ENCODE assay signal across 12 cellular contexts in genomic region chr19:19615086-19615485, GRCh38. TPM values are rescaled to one million over a fixed set of nuclear protein-coding genes. Genes with fewer than 3 reads are reported as not detected.
DNase-seq lines count a peak whose midpoint lies in the region; ATAC-seq lines count a peak whose summit lies in the region.
"Had no signal": no experiment of that assay in that cellular context is flagged by ENCODE, and none has a peak within 500 bp of the region (broad histone marks: within the 10 kb centered on the region; RNA-seq: fewer than 3 reads in every experiment).

No MANE protein-coding gene starts in this region.

- H3K4me3 Mint-ChIP-seq in activated T-helper 17 cell treated with anti-CD3 and anti-CD28 coated beads, Interleukin-2, amount 50 U/mL, for 72 hours: peak overlapping the region; percentile 96
- H3K4me3 Mint-ChIP-seq in memory B cell: no peak overlapping the region

- DNase-seq in Daoy (ENCODE audit: low read depth) (peak; percentile 54), HT1080 (ENCODE audit: low read depth) (peak; percentile 51), memory B cell (ENCODE audit: low spot score in 2 of 2) (no peak), NCI-H2196 treated with DMSO at 0.1 percent for 48 hours (lab: John Stamatoyannopoulos, UW; ENCODE audit: unreplicated experiment) (no peak), hippocampal formation (lab: John Stamatoyannopoulos, UW) (no peak)
- DNase-seq: DMS 273 treated with DMSO at 0.1 percent for 48 hours, gastrocnemius medialis, NCI-H2107, SHP77, sigmoid colon had no signal

- H3K4me1 Mint-ChIP-seq in activated T-helper 17 cell treated with anti-CD3 and anti-CD28 coated beads, Interleukin-2, amount 50 U/mL, for 72 hours: peaks cover 29% of the 10 kb centered on the region
- H3K4me1 Mint-ChIP-seq in memory B cell: peaks cover 15% of the 10 kb centered on the region

- no peaks in the 10 kb centered on the region for H3K9me3 Mint-ChIP-seq in activated T-helper 17 cell treated with anti-CD3 and anti-CD28 coated beads, Interleukin-2, amount 50 U/mL, for 72 hours
- H3K9me3 Mint-ChIP-seq in memory B cell: no peaks in the 10 kb centered on the region

- H3K27ac Mint-ChIP-seq in activated T-helper 17 cell treated with anti-CD3 and anti-CD28 coated beads, Interleukin-2, amount 50 U/mL, for 72 hours: peak overlapping the region; percentile 81
- H3K27ac Mint-ChIP-seq in memory B cell: peak overlapping the region; percentile 55

- no peaks in the 10 kb centered on the region for H3K27me3 Mint-ChIP-seq in activated T-helper 17 cell treated with anti-CD3 and anti-CD28 coated beads, Interleukin-2, amount 50 U/mL, for 72 hours
- H3K27me3 Mint-ChIP-seq in memory B cell: no peaks in the 10 kb centered on the region

- peaks cover 81% of the 10 kb centered on the region for H3K36me3 Mint-ChIP-seq in activated T-helper 17 cell treated with anti-CD3 and anti-CD28 coated beads, Interleukin-2, amount 50 U/mL, for 72 hours (ENCODE audit: low read depth)
- no peaks in the 10 kb centered on the region for H3K36me3 Mint-ChIP-seq in memory B cell

- peak; percentile 52 for ATAC-seq in activated T-helper 17 cell treated with anti-CD3 and anti-CD28 coated beads, Interleukin-2, amount 50 U/mL, for 72 hours (replicated peaks)
- no peak for ATAC-seq in memory B cell (ENCODE audit: low read depth)
- no peak for ATAC-seq in GM19467 (IDR thresholded peaks at IDR 0.05; ENCODE audit: unreplicated experiment)
- ATAC-seq: gastrocnemius medialis had no signal

RNA-seq across cellular contexts. Expression of gene PBX4, which starts 3.4 kb away (rescaled TPM):
- total RNA-seq in Daoy (2014; rRNA removed; shearing (Covaris generic)): 0.42 and 1.9 TPM in 2 replicates
- not detected in 2 replicates for total RNA-seq in HT1080 (2014; rRNA removed; shearing (Covaris generic))
- polyA plus RNA-seq in HT1080 (2015; cell fraction: cytosol; rRNA removed): not detected in 2 replicates
- polyA plus RNA-seq in HT1080 (2015; cell fraction: nucleus; rRNA removed): 0.26 TPM in 1 of 2 replicates, not detected in the other
- total RNA-seq in activated T-helper 17 cell treated with anti-CD3 and anti-CD28 coated beads, Interleukin-2, amount 50 U/mL, for 72 hours: 100 to 1,000 TPM in 1 of 2 donors, 10 to 100 TPM in 1; 63.9 to 101 TPM
- total RNA-seq: gastrocnemius medialis had no signal

RNA-seq across cellular contexts. Expression of gene LPAR2, which starts 12.9 kb away (rescaled TPM):
- total RNA-seq in Daoy (2014; rRNA removed; shearing (Covaris generic)): 1.2 and 3.0 TPM in 2 replicates
- 0.21 and 0.63 TPM in 2 replicates for total RNA-seq in HT1080 (2014; rRNA removed; shearing (Covaris generic))
- polyA plus RNA-seq in HT1080 (2015; cell fraction: cytosol; rRNA removed): 0.28 and 0.80 TPM in 2 replicates
- polyA plus RNA-seq in HT1080 (2015; cell fraction: nucleus; rRNA removed): 21.3 and 21.5 TPM in 2 replicates
- 10 to 100 TPM; 46.3 to 85.6 TPM for total RNA-seq in activated T-helper 17 cell treated with anti-CD3 and anti-CD28 coated beads, Interleukin-2, amount 50 U/mL, for 72 hours

RNA-seq across cellular contexts. Expression of gene GMIP, which starts 28.4 kb away (rescaled TPM):
- total RNA-seq in Daoy (2014; rRNA removed; shearing (Covaris generic)): 2.2 and 7.1 TPM in 2 replicates
- 3.0 and 3.6 TPM in 2 replicates for total RNA-seq in HT1080 (2014; rRNA removed; shearing (Covaris generic))
- 4.7 and 6.7 TPM in 2 replicates for polyA plus RNA-seq in HT1080 (2015; cell fraction: cytosol; rRNA removed)
- polyA plus RNA-seq in HT1080 (2015; cell fraction: nucleus; rRNA removed): 17.1 and 20.8 TPM in 2 replicates
- total RNA-seq in activated T-helper 17 cell treated with anti-CD3 and anti-CD28 coated beads, Interleukin-2, amount 50 U/mL, for 72 hours: 100 to 1,000 TPM in 1 of 2 donors, 10 to 100 TPM in 1; 79.9 to 100 TPM

RNA-seq across cellular contexts. Expression of gene ATP13A1, which starts 48.4 kb away (rescaled TPM):
- 152 and 173 TPM in 2 replicates for total RNA-seq in Daoy (2014; rRNA removed; shearing (Covaris generic))
- 41.2 and 53.8 TPM in 2 replicates for total RNA-seq in HT1080 (2014; rRNA removed; shearing (Covaris generic))
- polyA plus RNA-seq in HT1080 (2015; cell fraction: cytosol; rRNA removed): 42.9 and 49.4 TPM in 2 replicates
- polyA plus RNA-seq in HT1080 (2015; cell fraction: nucleus; rRNA removed): 239 and 247 TPM in 2 replicates
- 10 to 100 TPM; 47.8 to 79.6 TPM for total RNA-seq in activated T-helper 17 cell treated with anti-CD3 and anti-CD28 coated beads, Interleukin-2, amount 50 U/mL, for 72 hours

RNA-seq across cellular contexts. Expression of gene ZNF101, which starts 53.6 kb away (rescaled TPM):
- total RNA-seq in Daoy (2014; rRNA removed; shearing (Covaris generic)): 11.0 and 12.4 TPM in 2 replicates
- total RNA-seq in HT1080 (2014; rRNA removed; shearing (Covaris generic)): 9.4 and 11.6 TPM in 2 replicates
- polyA plus RNA-seq in HT1080 (2015; cell fraction: cytosol; rRNA removed): 5.7 and 5.8 TPM in 2 replicates
- polyA plus RNA-seq in HT1080 (2015; cell fraction: nucleus; rRNA removed): 7.6 and 10.1 TPM in 2 replicates
- total RNA-seq in activated T-helper 17 cell treated with anti-CD3 and anti-CD28 coated beads, Interleukin-2, amount 50 U/mL, for 72 hours: 10 to 100 TPM; 57.0 to 70.7 TPM

Comparison
In these comparisons a context has a peak if more than half of its experiments do, and no peak if none do; other contexts are left out.
1. DNase-seq: peak in Daoy (single experiment) and HT1080 (single experiment); none in memory B cell (0 of 2), NCI-H2196 treated with DMSO at 0.1 percent for 48 hours (single experiment) and hippocampal formation (0 of 2).
2. RNA of gene PBX4, which starts 3.4 kb away (total RNA-seq): 63.9 to 101 TPM in activated T-helper 17 cell treated with anti-CD3 and anti-CD28 coated beads, Interleukin-2, amount 50 U/mL, for 72 hours; 0.42 to 1.9 TPM in Daoy and not detected in HT1080; every median in the first group is over 10 times any median in the second.
3. RNA of gene LPAR2, which starts 12.9 kb away (total RNA-seq): 46.3 to 85.6 TPM in activated T-helper 17 cell treated with anti-CD3 and anti-CD28 coated beads, Interleukin-2, amount 50 U/mL, for 72 hours; 1.2 to 3.0 TPM in Daoy and 0.21 to 0.63 TPM in HT1080; every median in the first group is over 10 times any median in the second.
4. RNA of gene GMIP, which starts 28.4 kb away (total RNA-seq): 79.9 to 100 TPM in activated T-helper 17 cell treated with anti-CD3 and anti-CD28 coated beads, Interleukin-2, amount 50 U/mL, for 72 hours; 3.0 to 3.6 TPM in HT1080 and 2.2 to 7.1 TPM in Daoy; every median in the first group is over 10 times any median in the second.